8 cellular contexts compared by ENCODE assay signal in the genomic region with DNA sequence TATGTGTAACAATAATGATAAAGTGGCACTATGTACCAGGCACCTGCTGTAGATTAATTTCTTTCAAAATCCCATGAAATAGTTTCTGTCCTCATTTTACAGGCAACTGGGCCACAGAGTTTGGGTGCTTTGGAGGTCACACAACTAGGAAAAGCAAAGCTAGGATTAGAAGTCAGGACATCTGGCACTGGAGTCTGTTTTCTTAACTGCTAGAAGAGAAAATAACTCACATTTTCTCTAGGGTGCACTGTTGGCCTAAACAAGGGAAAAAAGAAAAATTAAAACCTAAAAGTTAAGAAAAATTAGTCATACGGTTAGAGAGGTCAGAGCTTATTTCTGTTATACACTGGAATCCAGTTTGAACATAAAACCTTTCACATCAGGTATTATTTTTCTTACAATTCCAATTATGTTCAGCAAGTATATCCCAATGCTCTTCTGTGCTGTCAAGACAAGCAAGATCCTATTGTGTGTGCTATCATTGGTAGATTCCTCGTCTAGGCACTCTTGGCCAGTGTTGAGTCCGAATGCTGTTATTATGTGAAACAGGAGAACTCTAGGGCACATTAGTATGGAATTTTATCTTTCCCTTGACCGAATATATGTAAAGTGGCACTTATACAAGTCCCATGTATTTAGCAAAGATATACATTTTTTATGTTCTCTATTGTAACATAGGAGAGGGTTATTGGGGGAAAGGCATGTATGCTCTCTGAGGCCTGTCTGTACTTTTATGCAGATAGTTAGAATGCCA. TPM values are rescaled to one million over a fixed set of nuclear protein-coding genes. Genes with fewer than 3 reads are reported as not detected.
DNase-seq lines count a peak whose midpoint lies in the region; ATAC-seq, FAIRE-seq and TF ChIP-seq lines count a peak whose summit lies in the region.

No MANE protein-coding gene starts in this region.

- FAIRE-seq in endothelial cell of umbilical vein (lab: Jason Lieb, UNC): no peak

- H3K27me3 ChIP-seq in OCI-LY3 (ENCODE audit: low read depth, low read length) (no peaks in the 10 kb centered on the region), endothelial cell of umbilical vein (ENCODE audit: control insufficient read depth in 2 of 2, insufficient read depth in 2 of 2, low read length in 2 of 2) (no peaks in the 10 kb centered on the region)

- CTCF ChIA-PET in activated naive CD4-positive, alpha-beta T cell treated with anti-CD3 and anti-CD28 coated beads for 36 hours (lab: Charles Lee): interaction anchor here (0.6 to 4.9 kb wide), 8 partner anchors 10 to 967 kb away, joined by 3 to 65 read pairs (median 8); partner anchors contain the start of genes ANKAR and ASNSD1
- CTCF ChIA-PET in endothelial cell of umbilical vein (lab: Charles Lee): interaction anchor here (1.7 to 4.6 kb wide), 5 partner anchors 12 to 307 kb away, joined by 4 to 32 read pairs (median 16); partner anchors contain the start of genes ANKAR and ASNSD1

- peak overlapping the region; percentile 100 for H3K4me3 ChIP-seq in OCI-LY3 (ENCODE audit: low read length)
- H3K4me3 ChIP-seq in endothelial cell of umbilical vein (replicated peaks in 1 of 3; ENCODE audit: insufficient read depth in 1 of 3, low read depth in 1 of 3, low read length in 3 of 3): no peak overlapping the region

- no peaks in the 10 kb centered on the region for H3K9me3 Mint-ChIP-seq in activated naive CD4-positive, alpha-beta T cell treated with anti-CD3 and anti-CD28 coated beads for 36 hours

- H3K4me2 ChIP-seq in OCI-LY3 (ENCODE audit: low read length) (peak overlapping the region; percentile 75), endothelial cell of umbilical vein (ENCODE audit: insufficient read depth, low read length) (peak overlapping the region; percentile 93)

- no peak overlapping the region for H3K27ac Mint-ChIP-seq in activated naive CD4-positive, alpha-beta T cell treated with anti-CD3 and anti-CD28 coated beads for 36 hours

- intact Hi-C loops in activated naive CD4-positive, alpha-beta T cell treated with anti-CD3 and anti-CD28 coated beads for 36 hours (cut with micrococcal nuclease): loop anchor here (1.0 to 5.0 kb wide), 5 partner anchors 90 to 770 kb away; partner anchors contain the start of genes ANKAR, NEMP2, SLC40A1 and WDR75
- intact Hi-C loops in endothelial cell of umbilical vein (cut with micrococcal nuclease): loop anchor here (1.0 to 2.0 kb wide), 3 partner anchors 20 to 555 kb away; partner anchors contain the start of genes ANKAR, HIBCH, ORMDL1 and PMS1
- intact Hi-C loops in left ventricle myocardium superior (cut with micrococcal nuclease): no loop called here

- peaks cover 15% of the 10 kb centered on the region for H3K36me3 ChIP-seq in OCI-LY3 (replicated peaks; ENCODE audit: low read depth, low read length)
- peaks cover 0 to 4% of the 10 kb centered on the region in 2 experiments for H3K36me3 ChIP-seq in endothelial cell of umbilical vein (ENCODE audit: control insufficient read depth in 2 of 2, extremely low read depth in 1 of 2, insufficient read depth in 2 of 2, low read length in 2 of 2)

- no peaks in the 10 kb centered on the region for H3K9me3 ChIP-seq in OCI-LY3 (ENCODE audit: insufficient read depth, low read length)
- no peaks in the 10 kb centered on the region for H3K9me3 ChIP-seq in endothelial cell of umbilical vein (replicated peaks; ENCODE audit: control insufficient read depth, insufficient read depth, low read length)

- H3K9me1 ChIP-seq in endothelial cell of umbilical vein (replicated peaks; ENCODE audit: control insufficient read depth, extremely low read depth, insufficient read depth, low read length): no peaks in the 10 kb centered on the region

- DNase-seq in activated naive CD4-positive, alpha-beta T cell treated with anti-CD3 and anti-CD28 coated beads for 36 hours: no peak
- no peak for DNase-seq in activated naive CD4-positive, alpha-beta T cell (lab: John Stamatoyannopoulos, UW)
- no peak for DNase-seq in endothelial cell of umbilical vein (ENCODE audit: low read depth, low spot score)
- peak; percentile 36 for DNase-seq in stromal cell of bone marrow (ENCODE audit: low read depth)
- DNase-seq in left ventricle myocardium superior: no peak

- H4K20me1 ChIP-seq in OCI-LY3 (ENCODE audit: insufficient read depth, low read length) (no peaks in the 10 kb centered on the region), endothelial cell of umbilical vein (replicated peaks; ENCODE audit: control insufficient read depth, extremely low read depth, insufficient read depth, low read length) (no peaks in the 10 kb centered on the region)

- ATAC-seq in GM21825 (IDR thresholded peaks at IDR 0.05; ENCODE audit: unreplicated experiment) (no peak), HG02840 (IDR thresholded peaks at IDR 0.05; ENCODE audit: low FRiP score, unreplicated experiment) (no peak), left ventricle myocardium superior (no peak)

- peaks cover 13% of the 10 kb centered on the region for H3K4me1 Mint-ChIP-seq in activated naive CD4-positive, alpha-beta T cell treated with anti-CD3 and anti-CD28 coated beads for 36 hours (ENCODE audit: low read depth)

- H3K4me3 Mint-ChIP-seq in activated naive CD4-positive, alpha-beta T cell treated with anti-CD3 and anti-CD28 coated beads for 36 hours: peak overlapping the region; percentile 41

- H2AFZ ChIP-seq in OCI-LY3 (ENCODE audit: low read depth, low read length) (no peak overlapping the region), endothelial cell of umbilical vein (ENCODE audit: low read depth, low read length) (no peak overlapping the region)

- dilution Hi-C loops in endothelial cell of umbilical vein (cut with MboI; ENCODE audit: extremely low pct_ligation_motif_present, low sequenced_read_pairs): no loop called here

- peaks cover 19% of the 10 kb centered on the region for H3K36me3 Mint-ChIP-seq in activated naive CD4-positive, alpha-beta T cell treated with anti-CD3 and anti-CD28 coated beads for 36 hours (ENCODE audit: low read depth)

- H3K27ac ChIP-seq in OCI-LY3 (ENCODE audit: low read length) (no peak overlapping the region), endothelial cell of umbilical vein (ENCODE audit: insufficient read depth, low read depth, low read length) (no peak overlapping the region)

- POLR2A ChIA-PET in endothelial cell of umbilical vein (lab: Charles Lee): no interaction called here

- no peak for TF ChIP-seq POLR2A in endothelial cell of umbilical vein (IDR thresholded peaks at IDR 0.05; ENCODE audit: low read depth, low read length)

- no TSS peak for BruUV-seq in endothelial cell of umbilical vein (replicated peaks; lab: Mats Ljungman, UMichigan)

- no peaks in the 10 kb centered on the region for H3K27me3 Mint-ChIP-seq in activated naive CD4-positive, alpha-beta T cell treated with anti-CD3 and anti-CD28 coated beads for 36 hours (ENCODE audit: low read depth)

- peak overlapping the region; percentile 100 for H3K9ac ChIP-seq in OCI-LY3 (ENCODE audit: low read length)
- H3K9ac ChIP-seq in endothelial cell of umbilical vein (replicated peaks; ENCODE audit: extremely low read depth, insufficient read depth, low read length): no peak overlapping the region

- H3K4me1 ChIP-seq in OCI-LY3 (ENCODE audit: low read length) (peaks cover 14% of the 10 kb centered on the region), endothelial cell of umbilical vein (ENCODE audit: control insufficient read depth, extremely low read depth, insufficient read depth, low read length) (peaks cover 11% of the 10 kb centered on the region)

- peak; percentile 14; the same call in 1 of the 2 replicates for TF ChIP-seq CTCF in OCI-LY3 (IDR thresholded peaks at IDR 0.05; ENCODE audit: low read depth, low read length)
- TF ChIP-seq CTCF in endothelial cell of umbilical vein (IDR thresholded peaks at IDR 0.05; ENCODE audit: extremely low read depth in 1 of 2, insufficient read depth in 1 of 2, low read depth in 1 of 2, low read length in 2 of 2): no peak

- peaks cover 16% of the 10 kb centered on the region for H3K79me2 ChIP-seq in OCI-LY3 (ENCODE audit: low read length)
- H3K79me2 ChIP-seq in endothelial cell of umbilical vein (ENCODE audit: control insufficient read depth, insufficient read depth, low read length): no peaks in the 10 kb centered on the region

RNA-seq across cellular contexts. Expression of gene OSGEPL1, which starts 1.5 kb away (rescaled TPM):
- total RNA-seq in activated naive CD4-positive, alpha-beta T cell treated with anti-CD3 and anti-CD28 coated beads for 36 hours: 10 to 100 TPM; 15.5 to 15.8 TPM
- 5.4 and 5.9 TPM in 2 replicates for total RNA-seq in endothelial cell of umbilical vein
- 2.2 and 2.7 TPM in 2 replicates for polyA plus RNA-seq in endothelial cell of umbilical vein
- 3.3 and 3.6 TPM in 2 replicates for polyA plus RNA-seq in endothelial cell of umbilical vein (2011; cell fraction: cytosol; rRNA removed)
- polyA plus RNA-seq in endothelial cell of umbilical vein (2011; cell fraction: nucleus; rRNA removed): 5.8 and 6.3 TPM in 2 replicates
- polyA plus RNA-seq in endothelial cell of umbilical vein (2012): 5.9 and 6.7 TPM in 2 replicates
- 1.3 and 5.9 TPM in 2 replicates for polyA minus RNA-seq in endothelial cell of umbilical vein
- polyA minus RNA-seq in endothelial cell of umbilical vein (2011; cell fraction: cytosol; rRNA and poly(A)+ RNA removed): 2.5 TPM
- 4.7 and 5.8 TPM in 2 replicates for polyA minus RNA-seq in endothelial cell of umbilical vein (2011; cell fraction: nucleus; rRNA and poly(A)+ RNA removed)
- 12.6 TPM for total RNA-seq in left ventricle myocardium superior

RNA-seq across cellular contexts. Expression of gene ORMDL1, which starts 20.1 kb away (rescaled TPM):
- total RNA-seq in activated naive CD4-positive, alpha-beta T cell treated with anti-CD3 and anti-CD28 coated beads for 36 hours: 10 to 100 TPM; 34.6 to 37.3 TPM
- total RNA-seq in endothelial cell of umbilical vein: 58.0 and 63.3 TPM in 2 replicates
- 51.7 and 54.5 TPM in 2 replicates for polyA plus RNA-seq in endothelial cell of umbilical vein
- polyA plus RNA-seq in endothelial cell of umbilical vein (2011; cell fraction: cytosol; rRNA removed): 36.2 and 40.5 TPM in 2 replicates
- 383 and 483 TPM in 2 replicates for polyA plus RNA-seq in endothelial cell of umbilical vein (2011; cell fraction: nucleus; rRNA removed)
- polyA plus RNA-seq in endothelial cell of umbilical vein (2012): 59.1 and 66.8 TPM in 2 replicates
- polyA minus RNA-seq in endothelial cell of umbilical vein: 37.4 and 41.2 TPM in 2 replicates
- 11.5 TPM for polyA minus RNA-seq in endothelial cell of umbilical vein (2011; cell fraction: cytosol; rRNA and poly(A)+ RNA removed)
- 59.3 and 110 TPM in 2 replicates for polyA minus RNA-seq in endothelial cell of umbilical vein (2011; cell fraction: nucleus; rRNA and poly(A)+ RNA removed)
- total RNA-seq in left ventricle myocardium superior: 21.4 TPM

RNA-seq across cellular contexts. Expression of gene PMS1, which starts 20.2 kb away (rescaled TPM):
- 10 to 100 TPM; 29.7 to 32.5 TPM for total RNA-seq in activated naive CD4-positive, alpha-beta T cell treated with anti-CD3 and anti-CD28 coated beads for 36 hours
- total RNA-seq in endothelial cell of umbilical vein (27.8 and 28.4 TPM in 2 replicates), left ventricle myocardium superior (12.3 TPM)
- polyA plus RNA-seq in endothelial cell of umbilical vein: 4.9 and 6.6 TPM in 2 replicates
- 6.5 and 8.0 TPM in 2 replicates for polyA plus RNA-seq in endothelial cell of umbilical vein (2011; cell fraction: cytosol; rRNA removed)
- polyA plus RNA-seq in endothelial cell of umbilical vein (2011; cell fraction: nucleus; rRNA removed): 20.9 and 28.1 TPM in 2 replicates
- polyA plus RNA-seq in endothelial cell of umbilical vein (2012): 12.3 and 13.6 TPM in 2 replicates
- polyA minus RNA-seq in endothelial cell of umbilical vein: 17.9 and 24.2 TPM in 2 replicates
- polyA minus RNA-seq in endothelial cell of umbilical vein (2011; cell fraction: cytosol; rRNA and poly(A)+ RNA removed): 8.7 TPM
- 18.3 and 34.5 TPM in 2 replicates for polyA minus RNA-seq in endothelial cell of umbilical vein (2011; cell fraction: nucleus; rRNA and poly(A)+ RNA removed)
